In the genomic region with DNA sequence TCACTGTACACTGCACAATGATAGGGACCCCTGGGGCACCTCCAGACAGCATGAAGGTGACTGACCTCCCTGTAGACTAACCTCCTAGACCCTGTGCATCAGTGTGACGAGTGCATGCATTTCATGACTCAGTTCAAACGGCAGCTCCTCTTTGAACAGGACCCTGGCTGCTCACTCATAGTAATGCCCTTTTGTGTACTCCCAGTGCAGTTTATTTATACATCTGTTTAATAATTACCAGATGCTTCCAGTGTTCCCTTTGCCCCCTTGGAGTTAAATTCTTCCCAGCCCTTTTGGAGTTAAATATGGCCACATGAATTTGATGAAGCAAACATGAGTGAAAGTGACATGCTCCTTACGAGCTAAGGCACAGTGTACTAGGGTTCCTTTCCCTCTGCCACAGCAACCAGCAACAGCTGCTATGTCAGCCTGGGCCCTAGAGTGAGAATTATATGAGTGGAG, we compare ENCODE assay signal across 15 cellular contexts.
DNase-seq lines count a peak whose midpoint lies in the region; ATAC-seq and TF ChIP-seq lines count a peak whose summit lies in the region.
"Had no signal": no experiment of that assay in that cellular context is flagged by ENCODE, and none has a peak within 500 bp of the region (broad histone marks: within the 10 kb centered on the region; RNA-seq: fewer than 3 reads in every experiment).

No MANE protein-coding gene starts in this region.

- in situ Hi-C loops in Caki2 (cut with HindIII; ENCODE audit: low pct_unique_long_range_greater_than_20kb, low sequenced_read_pairs) = no loop called here

- H3K79me2 ChIP-seq in PC-3 (ENCODE audit: low read length) = no peaks in the 10 kb centered on the region

- peaks cover 7% of the 10 kb centered on the region; the same call in 1 of the 2 replicates for H3K4me1 ChIP-seq in PC-3 (ENCODE audit: insufficient read depth, low read length)
- H3K4me1 ChIP-seq in ovary (ENCODE audit: insufficient read depth) = no peaks in the 10 kb centered on the region

- H3K4me3 ChIP-seq in PC-3 (ENCODE audit: low read length) (no peak overlapping the region), fibroblast of mammary gland (ENCODE audit: control insufficient read depth, low read depth, low read length) (no peak overlapping the region), ovary (no peak overlapping the region)

- CTCF ChIA-PET in PC-3 (lab: Charles Lee) = no interaction called here

- H3K27ac ChIP-seq in PC-3 (ENCODE audit: low read length) (no peak overlapping the region), ovary (no peak overlapping the region)

- no peaks in the 10 kb centered on the region for H4K20me1 ChIP-seq in PC-3 (ENCODE audit: low read length)

- ATAC-seq in PC-3 (no peak; the same call in 1 of the 2 replicates), HG02623 (IDR thresholded peaks at IDR 0.05; ENCODE audit: unreplicated experiment) (no peak)
- ATAC-seq: esophagus mucosa; stimulated activated naive CD8-positive, alpha-beta T cell treated with anti-CD3 and anti-CD28 coated beads, Interleukin-15, Interleukin-2, amounts not matched to agents 100 U/mL and 50 U/mL, for 24 hours had no signal

- no peak for TF ChIP-seq EP300 in ovary (IDR thresholded peaks at IDR 0.05)

- no peak for TF ChIP-seq CTCF in PC-3 (conservative IDR thresholded peaks at IDR 0.05; ENCODE audit: low read depth, low read length)
- no peak for TF ChIP-seq CTCF in fibroblast of mammary gland (conservative IDR thresholded peaks at IDR 0.05; ENCODE audit: control insufficient read depth, insufficient read depth, low read depth, low read length)
- TF ChIP-seq CTCF in ovary (IDR thresholded peaks at IDR 0.05) = no peak

- intact Hi-C loops in PC-3 (cut with micrococcal nuclease) = no loop called here
- intact Hi-C loops in ovary (cut with DNase I) = loop anchor here in 1 of 4 donors (10.0 kb wide), 1 partner anchor 116 kb away; no protein-coding TSS in a partner anchor

- no peak overlapping the region for H3K9ac ChIP-seq in PC-3 (ENCODE audit: low read length)

- peak; percentile 84 for DNase-seq in Caki2 (ENCODE audit: low read depth)
- peak; percentile 26 for DNase-seq in PC-3
- DNase-seq in fibroblast of mammary gland (ENCODE audit: low read depth) = peak; percentile 92
- peak; percentile 40 for DNase-seq in non-pigmented ciliary epithelial cell (ENCODE audit: low read depth)
- no peak for DNase-seq in epidermal melanocyte (ENCODE audit: insufficient read length, low spot score)
- DNase-seq in activated gamma-delta T cell treated with Interleukin-2 at 50 U/mL for 16 hours = no peak
- DNase-seq in ovary = no peak
- DNase-seq: activated naive CD4-positive, alpha-beta T cell treated with anti-CD3 and anti-CD28 coated beads, Interleukin-2, amount 50 U/mL, for 16 hours; CD4-positive, CD25-positive, alpha-beta regulatory T cell; NCI-H1436; NCI-H774; SHP77; stimulated activated naive CD8-positive, alpha-beta T cell treated with anti-CD3 and anti-CD28 coated beads, Interleukin-15, Interleukin-2, amounts not matched to agents 100 U/mL and 50 U/mL, for 24 hours had no signal

- H3K9me2 ChIP-seq in PC-3 (replicated peaks; ENCODE audit: low read length) = no peaks in the 10 kb centered on the region

- POLR2A ChIA-PET in PC-3 (lab: Charles Lee; ENCODE audit: unreplicated experiment) = no interaction called here

- H3F3A ChIP-seq in PC-3 (ENCODE audit: low read length, unreplicated experiment) = no peaks in the 10 kb centered on the region

- H3K27me3 ChIP-seq in PC-3 (ENCODE audit: low read length) = no peaks in the 10 kb centered on the region
- no peaks in the 10 kb centered on the region for H3K27me3 ChIP-seq in ovary

- no peak for TF ChIP-seq POLR2A in ovary (IDR thresholded peaks at IDR 0.05)

- WGBS in ovary, 3 donors = 34 to 47% (median 42%) methylated on average over 3 of the region's 3 CpGs

- H3K36me3 ChIP-seq in PC-3 (ENCODE audit: low read depth, low read length) (no peaks in the 10 kb centered on the region), ovary (no peaks in the 10 kb centered on the region)

- H3K9me3 ChIP-seq in PC-3 (ENCODE audit: low read length) = no peaks in the 10 kb centered on the region
- H3K9me3 ChIP-seq in ovary = no peaks in the 10 kb centered on the region

- BruUV-seq in PC-3 (replicated peaks; lab: Mats Ljungman, UMichigan) = no TSS peak

- H3K4me2 ChIP-seq in PC-3 (ENCODE audit: low read length) = no peak overlapping the region

- no peak overlapping the region for H2AFZ ChIP-seq in PC-3 (ENCODE audit: low read length)

Comparison
In these comparisons a context has a peak if more than half of its experiments do, and no peak if none do; other contexts are left out.
1. DNase-seq: peak in Caki2 (single experiment), PC-3 (single experiment), fibroblast of mammary gland (single experiment) and non-pigmented ciliary epithelial cell (single experiment); none in epidermal melanocyte (single experiment), activated gamma-delta T cell treated with Interleukin-2 at 50 U/mL for 16 hours (single experiment) and ovary (0 of 5).